Comparison of ENCODE assay signal across 1 cellular context in genomic region chr17:67647482-67647881, GRCh38.
A peak's percentile ranks its signal among the peaks of the same experiment; 100 is the strongest.
TF ChIP-seq lines count a peak whose summit lies in the region.

No MANE protein-coding gene starts in this region.

TF ChIP-seq in GM12878, 131 proteins besides CTCF, POLR2A, EP300 and RAD21 (continued from another document and continues in another):
- TF ChIP-seq IRF3 (IDR thresholded peaks at IDR 0.05) (no peak), STAT1 (conservative IDR thresholded peaks at IDR 0.05) (no peak), MYB (IDR thresholded peaks at IDR 0.05; ENCODE audit: borderline replicate concordance, low read depth, low read length) (no peak), ZNF687 (IDR thresholded peaks at IDR 0.05) (no peak), MEF2A (IDR thresholded peaks at IDR 0.05; ENCODE audit: insufficient read depth, low read depth, low read length) (peak; percentile 87; the same call in 1 of the 2 replicates), ZZZ3 (IDR thresholded peaks at IDR 0.05; ENCODE audit: control insufficient read depth, insufficient read length, low read depth) (no peak), MTA2 (IDR thresholded peaks at IDR 0.05; ENCODE audit: low read depth) (0 out of 2 replicates have a peak, but pooled peaks have one; percentile 23), RELA (IDR thresholded peaks at IDR 0.05; ENCODE audit: borderline replicate concordance, partially characterized antibody) (no peak), SMAD1 (IDR thresholded peaks at IDR 0.05; ENCODE audit: low read depth, partially characterized antibody) (no peak), GATAD2B (conservative IDR thresholded peaks at IDR 0.05; ENCODE audit: low read depth) (no peak), EZH2 (IDR thresholded peaks at IDR 0.05; ENCODE audit: borderline replicate concordance, control insufficient read depth, low read depth, low read length) (no peak), SUPT20H (IDR thresholded peaks at IDR 0.05; ENCODE audit: borderline replicate concordance, control insufficient read depth, low read depth, low read length) (no peak), ZNF217 (IDR thresholded peaks at IDR 0.05) (peak; percentile 28; the same call in 1 of the 2 replicates), FOXM1 (IDR thresholded peaks at IDR 0.05; ENCODE audit: low read depth, low read length) (peak; percentile 82), SMAD5 (IDR thresholded peaks at IDR 0.05; ENCODE audit: low read depth) (no peak), ATF2 (IDR thresholded peaks at IDR 0.05; ENCODE audit: low read length) (peak; percentile 93), ZNF24 (IDR thresholded peaks at IDR 0.05) (no peak), POLR2AphosphoS2 (IDR thresholded peaks at IDR 0.05; ENCODE audit: low read depth, low read length) (no peak), SKIL (IDR thresholded peaks at IDR 0.05; ENCODE audit: low read depth, poor library complexity, severe bottlenecking) (peak; percentile 32), BCL3 (IDR thresholded peaks at IDR 0.05; ENCODE audit: borderline replicate concordance, insufficient read depth, low read depth, low read length, poor library complexity, severe bottlenecking) (peak; percentile 61), MEF2B (IDR thresholded peaks at IDR 0.05; ENCODE audit: partially characterized antibody, poor library complexity, severe bottlenecking) (peak; percentile 44), PAX5 (IDR thresholded peaks at IDR 0.05; ENCODE audit: borderline replicate concordance, low read depth, low read length) (peak; percentile 93), EED (IDR thresholded peaks at IDR 0.05; ENCODE audit: low read depth) (peak; percentile 21; the same call in 1 of the 2 replicates), JUNB (IDR thresholded peaks at IDR 0.05) (peak; percentile 43), TCF3 (IDR thresholded peaks at IDR 0.05; ENCODE audit: borderline replicate concordance, insufficient read depth, low read depth, low read length) (no peak), ESRRA (IDR thresholded peaks at IDR 0.05; ENCODE audit: low read length) (no peak), IRF5 (IDR thresholded peaks at IDR 0.05; ENCODE audit: borderline replicate concordance) (no peak), ZBTB40 (IDR thresholded peaks at IDR 0.05; ENCODE audit: borderline replicate concordance) (no peak), ZBED1 (IDR thresholded peaks at IDR 0.05; ENCODE audit: borderline replicate concordance) (peak; percentile 44), ZNF207 (IDR thresholded peaks at IDR 0.05; ENCODE audit: borderline replicate concordance) (no peak), HDAC6 (IDR thresholded peaks at IDR 0.05; ENCODE audit: unreplicated experiment) (no peak), NRF1 (conservative IDR thresholded peaks at IDR 0.05; ENCODE audit: low read depth, low read length) (no peak), E2F8 (IDR thresholded peaks at IDR 0.05; ENCODE audit: low read depth, partially characterized antibody) (no peak), USF2 (IDR thresholded peaks at IDR 0.05; ENCODE audit: borderline replicate concordance, low read depth, low read length) (no peak)
